18 cellular contexts compared by ENCODE assay signal in genomic region chr1:43995984-43996732, GRCh38. TPM values are rescaled to one million over a fixed set of nuclear protein-coding genes. Genes with fewer than 3 reads are reported as not detected.
DNase-seq lines count a peak whose midpoint lies in the region; ATAC-seq, FAIRE-seq and TF ChIP-seq lines count a peak whose summit lies in the region.
"Had no signal": no experiment of that assay in that cellular context is flagged by ENCODE, and none has a peak within 500 bp of the region (broad histone marks: within the 10 kb centered on the region; RNA-seq: fewer than 3 reads in every experiment).

No MANE protein-coding gene starts in this region.

- TF ChIP-seq CTCF in HepG2 (CRISPR knock-in tag; IDR thresholded peaks at IDR 0.05): no peak
- TF ChIP-seq CTCF in right lobe of liver (IDR thresholded peaks at IDR 0.05): no peak
- TF ChIP-seq CTCF in neural crest cell (conservative IDR thresholded peaks at IDR 0.05): no peak
- TF ChIP-seq CTCF in type B pancreatic cell (conservative IDR thresholded peaks at IDR 0.05): no peak

- H3K4me3 ChIP-seq in HepG2 (replicated peaks in 1 of 3; ENCODE audit: insufficient read depth in 1 of 3, low read depth in 2 of 3, low read length in 3 of 3): peak overlapping the region in 1 of 3 experiments; percentile 6; a peak in 1 of 6 replicates
- no peak overlapping the region for H3K4me3 ChIP-seq in right lobe of liver
- H3K4me3 ChIP-seq in ectodermal cell (ENCODE audit: insufficient read depth, low read depth, low read length): no peak overlapping the region
- H3K4me3 ChIP-seq: A549, GM23248, Peyer's patch had no signal

- WGBS in HepG2 (ENCODE audit: low lambda C conversion rate): 69% methylated on average over 17 of the region's 21 CpGs
- WGBS in right lobe of liver (ENCODE audit: insufficient coverage, low coverage, low lambda C conversion rate, missing lambda C conversion rate): 75% methylated on average over 4 of the region's 21 CpGs
- 84 to 88% methylated on average over 21 of the region's 21 CpGs for WGBS in ectodermal cell, 2 experiments

- POLR2A ChIA-PET in HepG2 (lab: Yijun Ruan, JAX): interaction anchor here (1.1 to 1.2 kb wide), 2 partner anchors 18 to 47 kb away, joined by 3 to 4 read pairs; no protein-coding TSS in a partner anchor

- DNase-seq in HepG2 (ENCODE audit: low spot score): no peak
- DNase-seq in right lobe of liver: no peak
- DNase-seq in neural crest cell (ENCODE audit: low read depth, low spot score): no peak
- DNase-seq in type B pancreatic cell (ENCODE audit: extremely low spot score, unreplicated experiment): no peak
- no peak for DNase-seq in middle frontal gyrus (ENCODE audit: extremely low spot score, low spot score)
- DNase-seq: CD4-positive, alpha-beta T cell; GF-D8; GM23248; NCI-H1092; NCI-H2107; NCI-H345; NCI-H526 treated with DMSO at 0.1 percent for 48 hours; Peyer's patch; SIG-M5 had no signal

- in situ Hi-C loops in HepG2 (cut with HindIII; ENCODE audit: extremely low pct_ligation_motif_present, low pct_unique_long_range_greater_than_20kb): loop anchor here (5.0 kb wide), 1 partner anchor 36 kb away; the partner anchor contains the start of gene SLC6A9

- FAIRE-seq in HepG2 (lab: Jason Lieb, UNC): no peak
- FAIRE-seq: A549 had no signal

- H3K4me3 Mint-ChIP-seq in neural crest cell (peak overlapping the region; percentile 23), type B pancreatic cell (peak overlapping the region; percentile 52)
- H3K4me3 Mint-ChIP-seq: CD4-positive, alpha-beta T cell had no signal

- H3K27me3 ChIP-seq in HepG2 (ENCODE audit: control insufficient read depth in 1 of 2, insufficient read depth in 2 of 2, low read length in 2 of 2) (no peaks in the 10 kb centered on the region), right lobe of liver (no peaks in the 10 kb centered on the region), ectodermal cell (ENCODE audit: control insufficient read depth, insufficient read depth, low read length, poor library complexity, severe bottlenecking) (peaks cover 5% of the 10 kb centered on the region)
- H3K27me3 ChIP-seq: Peyer's patch had no signal

- H3K36me3 ChIP-seq in HepG2 (replicated peaks in 1 of 2; ENCODE audit: control insufficient read depth in 1 of 2, insufficient read depth in 2 of 2, low read length in 2 of 2) (peaks cover 2 to 13% of the 10 kb centered on the region in 2 experiments; a peak in 2 of 5 replicates), right lobe of liver (no peaks in the 10 kb centered on the region), ectodermal cell (ENCODE audit: control insufficient read depth, insufficient read depth, low read length) (peaks cover 11% of the 10 kb centered on the region)

- no peaks in the 10 kb centered on the region for H4K20me1 ChIP-seq in HepG2 (ENCODE audit: insufficient read depth, low read length)

- no peak overlapping the region for H3K27ac ChIP-seq in HepG2 (ENCODE audit: extremely low read length, insufficient read depth, low read length)
- no peak overlapping the region for H3K27ac ChIP-seq in right lobe of liver
- H3K27ac ChIP-seq in ectodermal cell (ENCODE audit: insufficient read depth, low read depth, low read length, poor library complexity, severe bottlenecking): peak overlapping the region; percentile 67
- H3K27ac ChIP-seq: A549, GM23248, Peyer's patch had no signal

- no peak overlapping the region for H3K9ac ChIP-seq in HepG2 (ENCODE audit: insufficient read depth, low read depth, low read length)
- H3K9ac ChIP-seq: GM23248 had no signal

- no peak for TF ChIP-seq EP300 in HepG2 (IDR thresholded peaks at IDR 0.05; ENCODE audit: low read depth in 2 of 2, low read length in 2 of 2)
- TF ChIP-seq EP300 in HepG2 (CRISPR knock-in tag; IDR thresholded peaks at IDR 0.05; ENCODE audit: borderline replicate concordance): no peak

- CTCF ChIA-PET in HepG2 (lab: Yijun Ruan, JAX; ENCODE audit: low intra/inter-chr PET ratio, low total read pairs): interaction anchor here (1.3 kb wide), 1 partner anchor 40 kb away, joined by 8 read pairs; no protein-coding TSS in a partner anchor

- H3K36me3 Mint-ChIP-seq in neural crest cell (ENCODE audit: low read depth): no peaks in the 10 kb centered on the region
- H3K36me3 Mint-ChIP-seq in type B pancreatic cell: no peaks in the 10 kb centered on the region

- no TSS peak for BruUV-seq in HepG2 (replicated peaks; lab: Mats Ljungman, UMichigan)

- no peak overlapping the region for H3K4me2 ChIP-seq in HepG2 (ENCODE audit: low read depth, low read length)
- H3K4me2 ChIP-seq: A549 had no signal

- TF ChIP-seq POLR2A in HepG2 (IDR thresholded peaks at IDR 0.05; ENCODE audit: insufficient read depth in 1 of 2, low read depth in 2 of 2, low read length in 2 of 2) (no peak), right lobe of liver (IDR thresholded peaks at IDR 0.05) (no peak)

- H3K4me1 Mint-ChIP-seq in neural crest cell (peaks cover 20% of the 10 kb centered on the region), type B pancreatic cell (ENCODE audit: unreplicated experiment) (peaks cover 5% of the 10 kb centered on the region)

- ATAC-seq in HepG2 (no peak), right lobe of liver (no peak), GM19395 (IDR thresholded peaks at IDR 0.05; ENCODE audit: unreplicated experiment) (no peak), HG03280 (IDR thresholded peaks at IDR 0.05; ENCODE audit: unreplicated experiment) (no peak)
- ATAC-seq: A549 had no signal

- H3K9me3 Mint-ChIP-seq in neural crest cell (no peaks in the 10 kb centered on the region), type B pancreatic cell (no peaks in the 10 kb centered on the region)
- H3K9me3 Mint-ChIP-seq: CD4-positive, alpha-beta T cell had no signal

- no peak for TF ChIP-seq RAD21 in HepG2 (CRISPR knock-in tag; IDR thresholded peaks at IDR 0.05)

- H2AFZ ChIP-seq in HepG2 (ENCODE audit: low read length): no peak overlapping the region
- H2AFZ ChIP-seq: GM23248 had no signal

- H3K4me1 ChIP-seq in HepG2 (ENCODE audit: insufficient read depth, low read length) (peaks cover 45% of the 10 kb centered on the region), right lobe of liver (peaks cover 0 to 1% (median under 1%) of the 10 kb centered on the region in 4 donors), ectodermal cell (ENCODE audit: control insufficient read depth, insufficient read depth, low read length) (peaks cover 18% of the 10 kb centered on the region)

- no peaks in the 10 kb centered on the region for H3K79me2 ChIP-seq in HepG2 (ENCODE audit: insufficient read depth, low read length)

- H3K27ac Mint-ChIP-seq in neural crest cell (ENCODE audit: unreplicated experiment): peak overlapping the region; percentile 81
- peak overlapping the region; percentile 46 for H3K27ac Mint-ChIP-seq in type B pancreatic cell
- H3K27ac Mint-ChIP-seq: CD4-positive, alpha-beta T cell had no signal

- H3K27me3 Mint-ChIP-seq in neural crest cell (ENCODE audit: low read depth) (peaks cover 4% of the 10 kb centered on the region), type B pancreatic cell (no peaks in the 10 kb centered on the region)
- H3K27me3 Mint-ChIP-seq: CD4-positive, alpha-beta T cell had no signal

- intact Hi-C loops in HepG2 (cut with micrococcal nuclease; ENCODE audit: unreplicated experiment) (loop anchor here (2.0 kb wide), 1 partner anchor 41 kb away; no protein-coding TSS in a partner anchor), right lobe of liver (cut with DNase I) (no loop called here)

- H3K9me3 ChIP-seq in HepG2 (ENCODE audit: low read length): no peaks in the 10 kb centered on the region
- no peaks in the 10 kb centered on the region for H3K9me3 ChIP-seq in right lobe of liver
- H3K9me3 ChIP-seq in ectodermal cell (ENCODE audit: control insufficient read depth, low read length): no peaks in the 10 kb centered on the region
- H3K9me3 ChIP-seq: A549, Peyer's patch had no signal

RNA-seq across cellular contexts. Expression of gene CCDC24, which starts 4.8 kb away (rescaled TPM):
- 2.2 and 2.9 TPM in 2 replicates for total RNA-seq in HepG2 (2016; rRNA removed; fragmentation: Illumina TruSeq; extraction: Trizol)
- 0.79 and 2.4 TPM in 2 replicates for total RNA-seq in HepG2 (2016; cell fraction: cytosol; rRNA removed; fragmentation: Illumina TruSeq; extraction: Trizol; ENCODE audit: low read depth)
- 0.95 and 2.5 TPM in 2 replicates for total RNA-seq in HepG2 (2016; cell fraction: insoluble cytoplasmic fraction; rRNA removed; fragmentation: Illumina TruSeq; extraction: Trizol)
- 1.8 and 2.6 TPM in 2 replicates for total RNA-seq in HepG2 (2016; cell fraction: membrane; rRNA removed; fragmentation: Illumina TruSeq; extraction: Trizol)
- total RNA-seq in HepG2 (2016; cell fraction: nucleus; rRNA removed; fragmentation: Illumina TruSeq; extraction: Trizol): 2.8 and 3.1 TPM in 2 replicates
- 1.4 and 1.8 TPM in 2 replicates for polyA plus RNA-seq in HepG2 (2011; rRNA removed)
- 0.59 and 0.82 TPM in 2 replicates for polyA plus RNA-seq in HepG2 (2011; cell fraction: cytosol; rRNA removed)
- 8.4 and 10.6 TPM in 2 replicates for polyA plus RNA-seq in HepG2 (2011; cell fraction: nucleus; rRNA removed)
- polyA plus RNA-seq in HepG2 (2012): 2.3 and 3.3 TPM in 2 replicates
- 1.3 and 1.8 TPM in 2 replicates for polyA plus RNA-seq in HepG2 (2016; cell fraction: cytosol; fragmentation: Illumina TruSeq; extraction: Trizol; ENCODE audit: low read depth)
- 2.1 and 2.4 TPM in 2 replicates for polyA plus RNA-seq in HepG2 (2016; cell fraction: insoluble cytoplasmic fraction; fragmentation: Illumina TruSeq; extraction: Trizol; ENCODE audit: low read depth)
- polyA plus RNA-seq in HepG2 (2016; cell fraction: membrane; fragmentation: Illumina TruSeq; extraction: Trizol; ENCODE audit: low read depth): 1.7 and 2.2 TPM in 2 replicates
- polyA plus RNA-seq in HepG2 (2016; cell fraction: nucleus; fragmentation: Illumina TruSeq; extraction: Trizol; ENCODE audit: insufficient read depth, low read depth): 4.7 and 6.9 TPM in 2 replicates
- 1.1 and 1.6 TPM in 2 replicates for polyA minus RNA-seq in HepG2 (2011; rRNA and poly(A)+ RNA removed; ENCODE audit: low replicate concordance)
- polyA minus RNA-seq in HepG2 (2011; cell fraction: cytosol; rRNA and poly(A)+ RNA removed): not detected in 2 replicates
- polyA minus RNA-seq in HepG2 (2011; cell fraction: nucleus; rRNA and poly(A)+ RNA removed): 1.2 and 1.9 TPM in 2 replicates
- total RNA-seq in right lobe of liver: 1 to 10 TPM; 2.2 to 8.4 (median 3.5) TPM
- 12.6 TPM for polyA plus RNA-seq in ectodermal cell (2013, experiment 1 of 4)
- polyA plus RNA-seq in ectodermal cell (2013, experiment 2 of 4): 10.5 TPM
- polyA plus RNA-seq in ectodermal cell (2013, experiment 3 of 4): 9.8 TPM
- polyA plus RNA-seq in ectodermal cell (2013, experiment 4 of 4): 9.5 TPM
- total RNA-seq in neural crest cell: 4.9 and 5.5 TPM in 2 replicates
- 14.9 and 15.6 TPM in 2 replicates for total RNA-seq in type B pancreatic cell (ENCODE audit: low replicate concordance)

RNA-seq across cellular contexts. Expression of gene B4GALT2, which starts 17.1 kb away (rescaled TPM):
- 56.5 and 78.0 TPM in 2 replicates for total RNA-seq in HepG2 (2016; rRNA removed; fragmentation: Illumina TruSeq; extraction: Trizol)
- total RNA-seq in HepG2 (2016; cell fraction: cytosol; rRNA removed; fragmentation: Illumina TruSeq; extraction: Trizol; ENCODE audit: low read depth): 81.0 and 86.5 TPM in 2 replicates
- 57.1 and 86.7 TPM in 2 replicates for total RNA-seq in HepG2 (2016; cell fraction: insoluble cytoplasmic fraction; rRNA removed; fragmentation: Illumina TruSeq; extraction: Trizol)
- total RNA-seq in HepG2 (2016; cell fraction: membrane; rRNA removed; fragmentation: Illumina TruSeq; extraction: Trizol): 144 and 151 TPM in 2 replicates
- total RNA-seq in HepG2 (2016; cell fraction: nucleus; rRNA removed; fragmentation: Illumina TruSeq; extraction: Trizol): 42.0 and 49.7 TPM in 2 replicates
- 41.9 and 57.0 TPM in 2 replicates for polyA plus RNA-seq in HepG2 (2011; rRNA removed)
- polyA plus RNA-seq in HepG2 (2011; cell fraction: cytosol; rRNA removed): 39.2 and 66.4 TPM in 2 replicates
- polyA plus RNA-seq in HepG2 (2011; cell fraction: nucleus; rRNA removed): 53.0 and 54.3 TPM in 2 replicates
- polyA plus RNA-seq in HepG2 (2012): 40.1 and 41.5 TPM in 2 replicates
- polyA plus RNA-seq in HepG2 (2016; cell fraction: cytosol; fragmentation: Illumina TruSeq; extraction: Trizol; ENCODE audit: low read depth): 96.5 and 101 TPM in 2 replicates
- 67.6 and 73.0 TPM in 2 replicates for polyA plus RNA-seq in HepG2 (2016; cell fraction: insoluble cytoplasmic fraction; fragmentation: Illumina TruSeq; extraction: Trizol; ENCODE audit: low read depth)
- 132 and 145 TPM in 2 replicates for polyA plus RNA-seq in HepG2 (2016; cell fraction: membrane; fragmentation: Illumina TruSeq; extraction: Trizol; ENCODE audit: low read depth)
- 86.0 and 90.4 TPM in 2 replicates for polyA plus RNA-seq in HepG2 (2016; cell fraction: nucleus; fragmentation: Illumina TruSeq; extraction: Trizol; ENCODE audit: insufficient read depth, low read depth)
- 52.0 and 94.8 TPM in 2 replicates for polyA minus RNA-seq in HepG2 (2011; rRNA and poly(A)+ RNA removed; ENCODE audit: low replicate concordance)
- polyA minus RNA-seq in HepG2 (2011; cell fraction: cytosol; rRNA and poly(A)+ RNA removed): 24.3 and 27.3 TPM in 2 replicates
- polyA minus RNA-seq in HepG2 (2011; cell fraction: nucleus; rRNA and poly(A)+ RNA removed): 13.7 and 15.8 TPM in 2 replicates
- total RNA-seq in right lobe of liver: 10 to 100 TPM; 13.4 to 49.5 (median 18.5) TPM
- 82.7 TPM for polyA plus RNA-seq in ectodermal cell (2013, experiment 1 of 4)
- 77.3 TPM for polyA plus RNA-seq in ectodermal cell (2013, experiment 2 of 4)
- 72.0 TPM for polyA plus RNA-seq in ectodermal cell (2013, experiment 3 of 4)
- polyA plus RNA-seq in ectodermal cell (2013, experiment 4 of 4): 78.7 TPM
- total RNA-seq in neural crest cell: 88.7 and 91.8 TPM in 2 replicates
- total RNA-seq in type B pancreatic cell (ENCODE audit: low replicate concordance): 44.3 and 54.8 TPM in 2 replicates

RNA-seq across cellular contexts. Expression of gene ATP6V0B, which starts 21.4 kb away (rescaled TPM):
- total RNA-seq in HepG2 (2016; rRNA removed; fragmentation: Illumina TruSeq; extraction: Trizol): 76.4 and 161 TPM in 2 replicates
- 117 and 155 TPM in 2 replicates for total RNA-seq in HepG2 (2016; cell fraction: cytosol; rRNA removed; fragmentation: Illumina TruSeq; extraction: Trizol; ENCODE audit: low read depth)
- 83.5 and 169 TPM in 2 replicates for total RNA-seq in HepG2 (2016; cell fraction: insoluble cytoplasmic fraction; rRNA removed; fragmentation: Illumina TruSeq; extraction: Trizol)
- 125 and 145 TPM in 2 replicates for total RNA-seq in HepG2 (2016; cell fraction: membrane; rRNA removed; fragmentation: Illumina TruSeq; extraction: Trizol)
- total RNA-seq in HepG2 (2016; cell fraction: nucleus; rRNA removed; fragmentation: Illumina TruSeq; extraction: Trizol): 134 and 145 TPM in 2 replicates
- 157 and 169 TPM in 2 replicates for polyA plus RNA-seq in HepG2 (2011; rRNA removed)
- polyA plus RNA-seq in HepG2 (2011; cell fraction: cytosol; rRNA removed): 171 and 212 TPM in 2 replicates
- 191 and 208 TPM in 2 replicates for polyA plus RNA-seq in HepG2 (2011; cell fraction: nucleus; rRNA removed)
- 45.1 and 96.9 TPM in 2 replicates for polyA plus RNA-seq in HepG2 (2012)
- polyA plus RNA-seq in HepG2 (2016; cell fraction: cytosol; fragmentation: Illumina TruSeq; extraction: Trizol; ENCODE audit: low read depth): 104 and 146 TPM in 2 replicates
- 64.0 and 66.5 TPM in 2 replicates for polyA plus RNA-seq in HepG2 (2016; cell fraction: insoluble cytoplasmic fraction; fragmentation: Illumina TruSeq; extraction: Trizol; ENCODE audit: low read depth)
- polyA plus RNA-seq in HepG2 (2016; cell fraction: membrane; fragmentation: Illumina TruSeq; extraction: Trizol; ENCODE audit: low read depth): 95.1 and 113 TPM in 2 replicates
- 218 and 233 TPM in 2 replicates for polyA plus RNA-seq in HepG2 (2016; cell fraction: nucleus; fragmentation: Illumina TruSeq; extraction: Trizol; ENCODE audit: insufficient read depth, low read depth)
- 161 and 288 TPM in 2 replicates for polyA minus RNA-seq in HepG2 (2011; rRNA and poly(A)+ RNA removed; ENCODE audit: low replicate concordance)
- polyA minus RNA-seq in HepG2 (2011; cell fraction: cytosol; rRNA and poly(A)+ RNA removed): 33.1 and 37.3 TPM in 2 replicates
- polyA minus RNA-seq in HepG2 (2011; cell fraction: nucleus; rRNA and poly(A)+ RNA removed): 51.0 and 60.8 TPM in 2 replicates
- 100 to 1,000 TPM in 2 of 6 experiments, 10 to 100 TPM in 4; 64.4 to 142 (median 76.9) TPM for total RNA-seq in right lobe of liver
- 70.0 TPM for polyA plus RNA-seq in ectodermal cell (2013, experiment 1 of 4)
- polyA plus RNA-seq in ectodermal cell (2013, experiment 2 of 4): 73.6 TPM
- 83.4 TPM for polyA plus RNA-seq in ectodermal cell (2013, experiment 3 of 4)
- polyA plus RNA-seq in ectodermal cell (2013, experiment 4 of 4): 99.4 TPM
- total RNA-seq in neural crest cell: 125 and 129 TPM in 2 replicates
- total RNA-seq in type B pancreatic cell (ENCODE audit: low replicate concordance): 115 and 135 TPM in 2 replicates

RNA-seq across cellular contexts. Expression of gene DPH2, which starts 26.3 kb away (rescaled TPM):
- total RNA-seq in HepG2 (2016; rRNA removed; fragmentation: Illumina TruSeq; extraction: Trizol) (38.3 and 40.5 TPM in 2 replicates), right lobe of liver (10 to 100 TPM in 5 of 6 experiments, 1 to 10 TPM in 1; 8.9 to 27.5 (median 12.0) TPM), neural crest cell (32.7 and 34.4 TPM in 2 replicates), type B pancreatic cell (ENCODE audit: low replicate concordance) (25.7 and 30.2 TPM in 2 replicates)
- 15.2 TPM in 2 replicates for total RNA-seq in HepG2 (2016; cell fraction: cytosol; rRNA removed; fragmentation: Illumina TruSeq; extraction: Trizol; ENCODE audit: low read depth)
- total RNA-seq in HepG2 (2016; cell fraction: insoluble cytoplasmic fraction; rRNA removed; fragmentation: Illumina TruSeq; extraction: Trizol): 33.0 and 37.1 TPM in 2 replicates
- 43.0 and 46.2 TPM in 2 replicates for total RNA-seq in HepG2 (2016; cell fraction: membrane; rRNA removed; fragmentation: Illumina TruSeq; extraction: Trizol)
- total RNA-seq in HepG2 (2016; cell fraction: nucleus; rRNA removed; fragmentation: Illumina TruSeq; extraction: Trizol): 21.9 and 28.3 TPM in 2 replicates
- 32.2 and 39.3 TPM in 2 replicates for polyA plus RNA-seq in HepG2 (2011; rRNA removed)
- 29.8 and 30.1 TPM in 2 replicates for polyA plus RNA-seq in HepG2 (2011; cell fraction: cytosol; rRNA removed)
- polyA plus RNA-seq in HepG2 (2011; cell fraction: nucleus; rRNA removed): 143 and 148 TPM in 2 replicates
- polyA plus RNA-seq in HepG2 (2012): 16.3 and 20.7 TPM in 2 replicates
- polyA plus RNA-seq in HepG2 (2016; cell fraction: cytosol; fragmentation: Illumina TruSeq; extraction: Trizol; ENCODE audit: low read depth): 16.6 and 18.7 TPM in 2 replicates
- 33.1 and 38.5 TPM in 2 replicates for polyA plus RNA-seq in HepG2 (2016; cell fraction: insoluble cytoplasmic fraction; fragmentation: Illumina TruSeq; extraction: Trizol; ENCODE audit: low read depth)
- 41.7 and 43.1 TPM in 2 replicates for polyA plus RNA-seq in HepG2 (2016; cell fraction: membrane; fragmentation: Illumina TruSeq; extraction: Trizol; ENCODE audit: low read depth)
- polyA plus RNA-seq in HepG2 (2016; cell fraction: nucleus; fragmentation: Illumina TruSeq; extraction: Trizol; ENCODE audit: insufficient read depth, low read depth): 50.3 and 52.5 TPM in 2 replicates
- 71.2 and 144 TPM in 2 replicates for polyA minus RNA-seq in HepG2 (2011; rRNA and poly(A)+ RNA removed; ENCODE audit: low replicate concordance)
- 10.3 and 13.5 TPM in 2 replicates for polyA minus RNA-seq in HepG2 (2011; cell fraction: cytosol; rRNA and poly(A)+ RNA removed)
- polyA minus RNA-seq in HepG2 (2011; cell fraction: nucleus; rRNA and poly(A)+ RNA removed): 36.7 and 43.0 TPM in 2 replicates
- polyA plus RNA-seq in ectodermal cell (2013, experiment 1 of 4): 34.3 TPM
- polyA plus RNA-seq in ectodermal cell (2013, experiment 2 of 4): 34.3 TPM
- polyA plus RNA-seq in ectodermal cell (2013, experiment 3 of 4): 23.1 TPM
- 28.4 TPM for polyA plus RNA-seq in ectodermal cell (2013, experiment 4 of 4)

RNA-seq across cellular contexts. Expression of gene SLC6A9, which starts 35.1 kb away (rescaled TPM):
- total RNA-seq in HepG2 (2016; rRNA removed; fragmentation: Illumina TruSeq; extraction: Trizol): 4.8 and 8.5 TPM in 2 replicates
- total RNA-seq in HepG2 (2016; cell fraction: cytosol; rRNA removed; fragmentation: Illumina TruSeq; extraction: Trizol; ENCODE audit: low read depth): 1.5 and 2.2 TPM in 2 replicates
- 3.6 and 8.3 TPM in 2 replicates for total RNA-seq in HepG2 (2016; cell fraction: insoluble cytoplasmic fraction; rRNA removed; fragmentation: Illumina TruSeq; extraction: Trizol)
- 5.1 and 6.1 TPM in 2 replicates for total RNA-seq in HepG2 (2016; cell fraction: membrane; rRNA removed; fragmentation: Illumina TruSeq; extraction: Trizol)
- total RNA-seq in HepG2 (2016; cell fraction: nucleus; rRNA removed; fragmentation: Illumina TruSeq; extraction: Trizol): 11.0 and 14.1 TPM in 2 replicates
- 9.9 and 16.1 TPM in 2 replicates for polyA plus RNA-seq in HepG2 (2011; rRNA removed)
- 7.9 and 8.4 TPM in 2 replicates for polyA plus RNA-seq in HepG2 (2011; cell fraction: cytosol; rRNA removed)
- 33.5 and 37.5 TPM in 2 replicates for polyA plus RNA-seq in HepG2 (2011; cell fraction: nucleus; rRNA removed)
- 11.7 and 19.4 TPM in 2 replicates for polyA plus RNA-seq in HepG2 (2012)
- polyA plus RNA-seq in HepG2 (2016; cell fraction: cytosol; fragmentation: Illumina TruSeq; extraction: Trizol; ENCODE audit: low read depth): 2.5 TPM in 2 replicates
- polyA plus RNA-seq in HepG2 (2016; cell fraction: insoluble cytoplasmic fraction; fragmentation: Illumina TruSeq; extraction: Trizol; ENCODE audit: low read depth): 5.1 and 6.9 TPM in 2 replicates
- polyA plus RNA-seq in HepG2 (2016; cell fraction: membrane; fragmentation: Illumina TruSeq; extraction: Trizol; ENCODE audit: low read depth): 5.7 and 5.9 TPM in 2 replicates
- 20.8 and 22.7 TPM in 2 replicates for polyA plus RNA-seq in HepG2 (2016; cell fraction: nucleus; fragmentation: Illumina TruSeq; extraction: Trizol; ENCODE audit: insufficient read depth, low read depth)
- 32.9 and 95.0 TPM in 2 replicates for polyA minus RNA-seq in HepG2 (2011; rRNA and poly(A)+ RNA removed; ENCODE audit: low replicate concordance)
- polyA minus RNA-seq in HepG2 (2011; cell fraction: cytosol; rRNA and poly(A)+ RNA removed): 7.2 and 7.7 TPM in 2 replicates
- 11.1 and 11.3 TPM in 2 replicates for polyA minus RNA-seq in HepG2 (2011; cell fraction: nucleus; rRNA and poly(A)+ RNA removed)
- 1 to 10 TPM in 4 of 6 experiments, under 1 TPM in 2; 0.78 to 2.2 (median 1.9) TPM for total RNA-seq in right lobe of liver
- polyA plus RNA-seq in ectodermal cell (2013, experiment 1 of 4): 22.3 TPM
- polyA plus RNA-seq in ectodermal cell (2013, experiment 2 of 4): 25.4 TPM
- 21.0 TPM for polyA plus RNA-seq in ectodermal cell (2013, experiment 3 of 4)
- polyA plus RNA-seq in ectodermal cell (2013, experiment 4 of 4): 23.5 TPM
- total RNA-seq in neural crest cell: 20.9 and 22.8 TPM in 2 replicates
- 21.0 and 27.0 TPM in 2 replicates for total RNA-seq in type B pancreatic cell (ENCODE audit: low replicate concordance)
